9 cellular contexts compared by ENCODE assay signal in genomic region chr18:62485684-62486083, GRCh38. TPM values are rescaled to one million over a fixed set of nuclear protein-coding genes. Genes with fewer than 3 reads are reported as not detected.
DNase-seq lines count a peak whose midpoint lies in the region; ATAC-seq, FAIRE-seq and TF ChIP-seq lines count a peak whose summit lies in the region.
"Had no signal": no experiment of that assay in that cellular context is flagged by ENCODE, and none has a peak within 500 bp of the region (broad histone marks: within the 10 kb centered on the region; RNA-seq: fewer than 3 reads in every experiment).

No MANE protein-coding gene starts in this region.

- H3K4me3 ChIP-seq in endothelial cell of umbilical vein (replicated peaks in 1 of 3; ENCODE audit: insufficient read depth in 1 of 3, low read depth in 1 of 3, low read length in 3 of 3): peak overlapping the region in 1 of 3 experiments; percentile 5
- H3K4me3 ChIP-seq in pancreas: no peak overlapping the region
- H3K4me3 ChIP-seq in heart left ventricle: no peak overlapping the region

- H3K9me3 ChIP-seq in endothelial cell of umbilical vein (replicated peaks; ENCODE audit: control insufficient read depth, insufficient read depth, low read length) (no peaks in the 10 kb centered on the region), pancreas (no peaks in the 10 kb centered on the region), heart left ventricle (peaks cover 0 to 16% (median 7%) of the 10 kb centered on the region in 12 donors)

- intact Hi-C loops in endothelial cell of umbilical vein (cut with micrococcal nuclease) (loop anchor here (1.0 kb wide), 3 partner anchors 34 to 60 kb away; no protein-coding TSS in a partner anchor), pancreas (cut with DNase I) (no loop called here), heart left ventricle (cut with DNase I) (no loop called here)

- H4K20me1 ChIP-seq in endothelial cell of umbilical vein (replicated peaks; ENCODE audit: control insufficient read depth, extremely low read depth, insufficient read depth, low read length): no peaks in the 10 kb centered on the region

- peak; percentile 90 for FAIRE-seq in endothelial cell of umbilical vein (lab: Jason Lieb, UNC)
- no peak for FAIRE-seq in pancreas (lab: Jason Lieb, UNC)

- peak overlapping the region; percentile 1 for H3K9ac ChIP-seq in endothelial cell of umbilical vein (replicated peaks; ENCODE audit: extremely low read depth, insufficient read depth, low read length)

- BruUV-seq in endothelial cell of umbilical vein (replicated peaks; lab: Mats Ljungman, UMichigan): no TSS peak

- H3K79me2 ChIP-seq in endothelial cell of umbilical vein (ENCODE audit: control insufficient read depth, insufficient read depth, low read length): no peaks in the 10 kb centered on the region

- WGBS in pancreas, 2 donors: 72 to 75% methylated on average over 9 of the region's 9 CpGs
- 56 to 59% (median 57%) methylated on average over 9 of the region's 9 CpGs for WGBS in heart left ventricle, 4 donors

- CTCF ChIA-PET in endothelial cell of umbilical vein (lab: Charles Lee): interaction anchor here (1.0 to 2.1 kb wide), 3 partner anchors 20 to 60 kb away, joined by 3 to 7 read pairs (median 5); no protein-coding TSS in a partner anchor

- dilution Hi-C loops in endothelial cell of umbilical vein (cut with MboI; ENCODE audit: extremely low pct_ligation_motif_present, low sequenced_read_pairs): no loop called here

- peak overlapping the region; percentile 51 for H3K4me2 ChIP-seq in endothelial cell of umbilical vein (ENCODE audit: insufficient read depth, low read length)

- no peaks in the 10 kb centered on the region for H3K36me3 ChIP-seq in endothelial cell of umbilical vein (ENCODE audit: control insufficient read depth in 2 of 2, extremely low read depth in 1 of 2, insufficient read depth in 2 of 2, low read length in 2 of 2)
- H3K36me3 ChIP-seq in pancreas: no peaks in the 10 kb centered on the region
- H3K36me3 ChIP-seq in heart left ventricle: no peaks in the 10 kb centered on the region

- H3K9me1 ChIP-seq in endothelial cell of umbilical vein (replicated peaks; ENCODE audit: control insufficient read depth, extremely low read depth, insufficient read depth, low read length): no peaks in the 10 kb centered on the region

- H3K27ac ChIP-seq in endothelial cell of umbilical vein (ENCODE audit: insufficient read depth, low read depth, low read length) (peak overlapping the region; percentile 65), pancreas (no peak overlapping the region), heart left ventricle (no peak overlapping the region)

- ATAC-seq in pancreas: peak in 3 of 4 donors; percentile 53 to 74 (median 68)
- no peak for ATAC-seq in heart left ventricle
- ATAC-seq in GM21381 (IDR thresholded peaks at IDR 0.05; ENCODE audit: unreplicated experiment): no peak
- no peak for ATAC-seq in GM18868 (IDR thresholded peaks at IDR 0.05; ENCODE audit: unreplicated experiment)
- ATAC-seq: activated CD8-positive, alpha-beta memory T cell treated with anti-CD3 and anti-CD28 coated beads, Interleukin-2, amount 10 ng/mL, durations not matched to agents 7 days and 5 days had no signal

- H3K4me1 ChIP-seq in endothelial cell of umbilical vein (ENCODE audit: control insufficient read depth, extremely low read depth, insufficient read depth, low read length) (peaks cover 23% of the 10 kb centered on the region), pancreas (peaks cover 0 to 8% (median 0%) of the 10 kb centered on the region in 3 donors), heart left ventricle (no peaks in the 10 kb centered on the region)

- peak overlapping the region; percentile 3 for H2AFZ ChIP-seq in endothelial cell of umbilical vein (ENCODE audit: low read depth, low read length)

- POLR2A ChIA-PET in endothelial cell of umbilical vein (lab: Charles Lee): no interaction called here

- no peak for TF ChIP-seq POLR2A in endothelial cell of umbilical vein (IDR thresholded peaks at IDR 0.05; ENCODE audit: low read depth, low read length)
- no peak for TF ChIP-seq POLR2A in heart left ventricle (IDR thresholded peaks at IDR 0.05)

- DNase-seq in ELR (ENCODE audit: low read depth) (peak; percentile 93), NCI-H345 (lab: John Stamatoyannopoulos, UW) (peak; percentile 81), endothelial cell of umbilical vein (ENCODE audit: low read depth, low spot score) (peak; percentile 91), pancreas (no peak), heart left ventricle (no peak), NCI-H146 treated with DMSO at 0.1 percent for 48 hours (lab: John Stamatoyannopoulos, UW; ENCODE audit: unreplicated experiment) (no peak)
- DNase-seq: activated CD8-positive, alpha-beta memory T cell treated with anti-CD3 and anti-CD28 coated beads, Interleukin-2, amount 10 ng/mL, durations not matched to agents 7 days and 5 days had no signal

- TF ChIP-seq CTCF in endothelial cell of umbilical vein (IDR thresholded peaks at IDR 0.05; ENCODE audit: extremely low read depth in 1 of 2, insufficient read depth in 1 of 2, low read depth in 1 of 2, low read length in 2 of 2) (no peak), pancreas (IDR thresholded peaks at IDR 0.05) (no peak), heart left ventricle (IDR thresholded peaks at IDR 0.05) (no peak)

- H3K27me3 ChIP-seq in endothelial cell of umbilical vein (ENCODE audit: control insufficient read depth in 2 of 2, insufficient read depth in 2 of 2, low read length in 2 of 2): no peaks in the 10 kb centered on the region
- no peaks in the 10 kb centered on the region for H3K27me3 ChIP-seq in pancreas
- peaks cover 0 to 8% (median 0%) of the 10 kb centered on the region in 9 donors for H3K27me3 ChIP-seq in heart left ventricle

TF ChIP-seq in endothelial cell of umbilical vein, 7 proteins besides CTCF, POLR2A, EP300 and RAD21:
- TF ChIP-seq, protein P1, sequence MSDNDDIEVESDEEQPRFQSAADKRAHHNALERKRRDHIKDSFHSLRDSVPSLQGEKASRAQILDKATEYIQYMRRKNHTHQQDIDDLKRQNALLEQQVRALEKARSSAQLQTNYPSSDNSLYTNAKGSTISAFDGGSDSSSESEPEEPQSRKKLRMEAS (IDR thresholded peaks at IDR 0.05; ENCODE audit: insufficient read depth, insufficient read length): no peak
- TF ChIP-seq POLR2AphosphoS5 (IDR thresholded peaks at IDR 0.05; ENCODE audit: insufficient read depth, low read depth, low read length) (peak; percentile 72), GATA2 (IDR thresholded peaks at IDR 0.05; ENCODE audit: insufficient read depth, insufficient read length, low read depth, low read length) (peak; percentile 83), JUN (IDR thresholded peaks at IDR 0.05; ENCODE audit: borderline replicate concordance, insufficient read depth, insufficient read length, low read depth) (peak; percentile 84), FOS (IDR thresholded peaks at IDR 0.05; ENCODE audit: borderline replicate concordance, insufficient read depth, low read length) (peak; percentile 97), MYC (IDR thresholded peaks at IDR 0.05; ENCODE audit: low read depth, low read length) (no peak)

RNA-seq across cellular contexts. Expression of gene ZCCHC2, which starts 37.1 kb away (rescaled TPM):
- total RNA-seq in endothelial cell of umbilical vein (20.6 and 27.2 TPM in 2 replicates), pancreas (10 to 100 TPM in 1 of 6 donors, 1 to 10 TPM in 5; 7.4 to 14.2 (median 8.3) TPM), heart left ventricle (10 to 100 TPM; 11.2 to 27.5 (median 18.9) TPM)
- polyA plus RNA-seq in endothelial cell of umbilical vein (16.2 and 18.0 TPM in 2 replicates), pancreas (1 to 10 TPM; 4.1 to 6.0 TPM), heart left ventricle (10 to 100 TPM in 1 of 2 donors, 1 to 10 TPM in 1; 5.6 to 13.3 TPM)
- polyA plus RNA-seq in endothelial cell of umbilical vein (2011; cell fraction: cytosol; rRNA removed): 13.0 and 14.3 TPM in 2 replicates
- polyA plus RNA-seq in endothelial cell of umbilical vein (2011; cell fraction: nucleus; rRNA removed): 27.9 and 31.0 TPM in 2 replicates
- 7.8 and 12.3 TPM in 2 replicates for polyA plus RNA-seq in endothelial cell of umbilical vein (2012)
- polyA minus RNA-seq in endothelial cell of umbilical vein: 38.7 and 41.3 TPM in 2 replicates
- 22.9 TPM for polyA minus RNA-seq in endothelial cell of umbilical vein (2011; cell fraction: cytosol; rRNA and poly(A)+ RNA removed)
- polyA minus RNA-seq in endothelial cell of umbilical vein (2011; cell fraction: nucleus; rRNA and poly(A)+ RNA removed): 32.1 and 39.8 TPM in 2 replicates

Comparison
In these comparisons a context has a peak if more than half of its experiments do, and no peak if none do; other contexts are left out.
1. DNase-seq: peak in ELR (single experiment), NCI-H345 (single experiment) and endothelial cell of umbilical vein (single experiment); none in pancreas (0 of 6), heart left ventricle (0 of 5) and NCI-H146 treated with DMSO at 0.1 percent for 48 hours (single experiment).
2. ATAC-seq: peak in pancreas (3 of 4); none in heart left ventricle (0 of 4), GM21381 (single experiment) and GM18868 (single experiment).